In genomic region chr6:41519748-41520699, GRCh38 we compare ENCODE assay signal across 2 cellular contexts.
TF ChIP-seq lines count a peak whose summit lies in the region.

No MANE protein-coding gene starts in this region.

TF ChIP-seq in HEK293, 187 proteins besides CTCF, POLR2A, EP300 and RAD21:
- TF ChIP-seq ZNF335 (tag by site-specific recombination; conservative IDR thresholded peaks at IDR 0.05) (0 out of 2 replicates have a peak, but pooled peaks have one; percentile 14), ZNF776 (tag by site-specific recombination; IDR thresholded peaks at IDR 0.05; ENCODE audit: borderline replicate concordance) (no peak), ZBTB49 (tag by site-specific recombination; IDR thresholded peaks at IDR 0.05; ENCODE audit: low read depth) (no peak), ZNF530 (tag by site-specific recombination; IDR thresholded peaks at IDR 0.05; ENCODE audit: low read depth) (no peak), GLIS1 (tag by site-specific recombination; IDR thresholded peaks at IDR 0.05) (peak; percentile 59), ZNF426 (tag by site-specific recombination; IDR thresholded peaks at IDR 0.05) (no peak), ZNF629 (tag by site-specific recombination; IDR thresholded peaks at IDR 0.05) (no peak), GFI1B (tag by site-specific recombination; IDR thresholded peaks at IDR 0.05) (no peak), SP3 (tag by site-specific recombination; IDR thresholded peaks at IDR 0.05) (no peak), ZNF48 (tag by site-specific recombination; IDR thresholded peaks at IDR 0.05) (no peak)

TF ChIP-seq in K562, 482 proteins besides CTCF, POLR2A, EP300 and RAD21:
- TF ChIP-seq ESRRA (IDR thresholded peaks at IDR 0.05; ENCODE audit: borderline replicate concordance, low read depth) (peak; percentile 45; the same call in 1 of the 2 replicates), SLC30A9 (CRISPR knock-in tag; IDR thresholded peaks at IDR 0.05) (no peak)
